8 cellular contexts compared by ENCODE assay signal in genomic region chr17:42833771-42834422, GRCh38. TPM values are rescaled to one million over a fixed set of nuclear protein-coding genes. Genes with fewer than 3 reads are reported as not detected.
DNase-seq lines count a peak whose midpoint lies in the region; ATAC-seq and TF ChIP-seq lines count a peak whose summit lies in the region.

No MANE protein-coding gene starts in this region.

- peaks cover 16% of the 10 kb centered on the region for H3K36me3 Mint-ChIP-seq in CD4-positive, CD25-positive, alpha-beta regulatory T cell

- DNase-seq in CD4-positive, CD25-positive, alpha-beta regulatory T cell, result no peak
- DNase-seq in testis (peak; percentile 23), globus pallidus (ENCODE audit: low spot score) (no peak), anterior cingulate cortex (lab: John Stamatoyannopoulos, UW) (no peak), NCI-H526 (lab: John Stamatoyannopoulos, UW) (no peak)

- WGBS in adipose tissue, 3 donors, result 5 to 7% (median 6%) methylated on average over 18 of the region's 18 CpGs
- WGBS in testis, 2 donors, result 6 to 7% methylated on average over 13 to 18 of the region's 18 CpGs

- no peaks in the 10 kb centered on the region for H3K9me3 ChIP-seq in CD4-positive, CD25-positive, alpha-beta regulatory T cell (ENCODE audit: control insufficient read depth in 2 of 2, low read length in 2 of 2)
- no peaks in the 10 kb centered on the region for H3K9me3 ChIP-seq in testis

- peak overlapping the region; percentile 94 for H3K27ac ChIP-seq in CD4-positive, CD25-positive, alpha-beta regulatory T cell (ENCODE audit: insufficient read depth, low read length, poor library complexity, severe bottlenecking)
- H3K27ac ChIP-seq in adipose tissue (ENCODE audit: low read depth, low read length) (peak overlapping the region; percentile 8), layer of hippocampus (ENCODE audit: low read depth, low read length) (peak overlapping the region; percentile 71), testis (peak overlapping the region; percentile 77 to 87)

- TF ChIP-seq CTCF in testis (IDR thresholded peaks at IDR 0.05), result no peak

- intact Hi-C loops in testis (cut with DNase I; ENCODE audit: low total_unique reads), result no loop called here

- H3K4me1 ChIP-seq in CD4-positive, CD25-positive, alpha-beta regulatory T cell (ENCODE audit: control insufficient read depth, insufficient read depth, low read length, poor library complexity, severe bottlenecking), result peaks cover 13% of the 10 kb centered on the region
- peaks cover 10% of the 10 kb centered on the region for H3K4me1 ChIP-seq in testis

- ATAC-seq in CD4-positive, CD25-positive, alpha-beta regulatory T cell (ENCODE audit: low read depth in 2 of 2), result no peak
- ATAC-seq in HG02970 (IDR thresholded peaks at IDR 0.05; ENCODE audit: low FRiP score, unreplicated experiment), result peak; percentile 16

- H3K4me3 Mint-ChIP-seq in CD4-positive, CD25-positive, alpha-beta regulatory T cell, result peak overlapping the region; percentile 95 to 99 (median 98)

- peaks cover 0 to 3% (median 0%) of the 10 kb centered on the region in 7 donors for H3K9me3 Mint-ChIP-seq in CD4-positive, CD25-positive, alpha-beta regulatory T cell

- H3K27ac Mint-ChIP-seq in CD4-positive, CD25-positive, alpha-beta regulatory T cell, result peak overlapping the region; percentile 85 to 99 (median 98)

- H3K4me1 Mint-ChIP-seq in CD4-positive, CD25-positive, alpha-beta regulatory T cell, result peaks cover 8 to 29% (median 20%) of the 10 kb centered on the region in 4 donors

- peak overlapping the region; percentile 97 for H3K4me3 ChIP-seq in CD4-positive, CD25-positive, alpha-beta regulatory T cell (ENCODE audit: low read depth, low read length)
- peak overlapping the region; percentile 87 to 99 for H3K4me3 ChIP-seq in testis

- peaks cover 25% of the 10 kb centered on the region for H3K36me3 ChIP-seq in CD4-positive, CD25-positive, alpha-beta regulatory T cell (ENCODE audit: control insufficient read depth, insufficient read depth, low read length)
- H3K36me3 ChIP-seq in testis (ENCODE audit: low read depth, missing control alignments), result no peaks in the 10 kb centered on the region

- TF ChIP-seq POLR2A in testis (IDR thresholded peaks at IDR 0.05), result no peak

- H3K27me3 Mint-ChIP-seq in CD4-positive, CD25-positive, alpha-beta regulatory T cell, result peaks cover 5% of the 10 kb centered on the region

- no peaks in the 10 kb centered on the region for H3K27me3 ChIP-seq in CD4-positive, CD25-positive, alpha-beta regulatory T cell (ENCODE audit: control insufficient read depth, insufficient read depth, low read length)
- no peaks in the 10 kb centered on the region for H3K27me3 ChIP-seq in layer of hippocampus (ENCODE audit: control insufficient read depth, insufficient read depth, low read length)
- H3K27me3 ChIP-seq in testis, result no peaks in the 10 kb centered on the region

RNA-seq across cellular contexts. Expression of gene PSME3, which starts 0.7 kb away (rescaled TPM):
- total RNA-seq in CD4-positive, CD25-positive, alpha-beta regulatory T cell, result 66.7 TPM
- 100 to 1,000 TPM; 114 to 129 (median 127) TPM for polyA plus RNA-seq in CD4-positive, CD25-positive, alpha-beta regulatory T cell
- polyA plus RNA-seq in adipose tissue (10 to 100 TPM; 33.4 to 84.8 (median 60.7) TPM), testis (ENCODE audit: insufficient read depth, low read depth, low replicate concordance) (135 TPM)
- 10 to 100 TPM; 79.7 to 92.1 TPM for total RNA-seq in testis

RNA-seq across cellular contexts. Expression of gene BECN1, which starts 9.8 kb away (rescaled TPM):
- total RNA-seq in CD4-positive, CD25-positive, alpha-beta regulatory T cell, result 153 TPM
- polyA plus RNA-seq in CD4-positive, CD25-positive, alpha-beta regulatory T cell, result 100 to 1,000 TPM; 138 to 180 (median 160) TPM
- 10 to 100 TPM; 36.5 to 69.7 (median 66.2) TPM for polyA plus RNA-seq in adipose tissue
- total RNA-seq in testis, result 100 to 1,000 TPM; 100 to 111 TPM
- 74.2 TPM for polyA plus RNA-seq in testis (ENCODE audit: insufficient read depth, low read depth, low replicate concordance)

RNA-seq across cellular contexts. Expression of gene AOC2, which starts 10.5 kb away (rescaled TPM):
- total RNA-seq in CD4-positive, CD25-positive, alpha-beta regulatory T cell, result 2.3 TPM
- polyA plus RNA-seq in CD4-positive, CD25-positive, alpha-beta regulatory T cell, result under 1 TPM in 1 of 4 donors, not detected in 3; 0.17 TPM
- polyA plus RNA-seq in adipose tissue, result 1 to 10 TPM; 2.0 to 8.9 (median 3.1) TPM
- total RNA-seq in testis, result 10 to 100 TPM; 10.3 to 14.6 TPM
- 5.7 TPM for polyA plus RNA-seq in testis (ENCODE audit: insufficient read depth, low read depth, low replicate concordance)

RNA-seq across cellular contexts. Expression of gene AOC3, which starts 17.1 kb away (rescaled TPM):
- 0.49 TPM for total RNA-seq in CD4-positive, CD25-positive, alpha-beta regulatory T cell
- polyA plus RNA-seq in CD4-positive, CD25-positive, alpha-beta regulatory T cell, result not detected
- 100 to 1,000 TPM in 2 of 3 donors, 10 to 100 TPM in 1; 59.7 to 515 (median 182) TPM for polyA plus RNA-seq in adipose tissue
- 10 to 100 TPM; 14.3 to 14.8 TPM for total RNA-seq in testis
- 46.4 TPM for polyA plus RNA-seq in testis (ENCODE audit: insufficient read depth, low read depth, low replicate concordance)

RNA-seq across cellular contexts. Expression of gene CNTD1, which starts 35.2 kb away (rescaled TPM):
- total RNA-seq in CD4-positive, CD25-positive, alpha-beta regulatory T cell, result not detected
- polyA plus RNA-seq in CD4-positive, CD25-positive, alpha-beta regulatory T cell, result under 1 TPM; 0.15 to 0.42 (median 0.28) TPM
- polyA plus RNA-seq in adipose tissue (1 to 10 TPM in 1 of 3 donors, under 1 TPM in 2; 0.20 to 1.0 (median 0.54) TPM), testis (ENCODE audit: insufficient read depth, low read depth, low replicate concordance) (114 TPM)
- 10 to 100 TPM; 21.2 to 49.1 TPM for total RNA-seq in testis

Comparison
In these comparisons a context has a peak if more than half of its experiments do, and no peak if none do; other contexts are left out.
1. H3K27ac ChIP-seq: peak in every context shown above with its lines; median percentile 94 in CD4-positive, CD25-positive, alpha-beta regulatory T cell; 82 in testis; 71 in layer of hippocampus; 8 in adipose tissue.